ENCODE assay signal across 9 cellular contexts in genomic region chr19:42422576-42423461, GRCh38. TPM values are rescaled to one million over a fixed set of nuclear protein-coding genes. Genes with fewer than 3 reads are reported as not detected.
A peak's percentile ranks its signal among the peaks of the same experiment; 100 is the strongest.
DNase-seq lines count a peak whose midpoint lies in the region; ATAC-seq and TF ChIP-seq lines count a peak whose summit lies in the region.
"Had no signal": no experiment of that assay in that cellular context is flagged by ENCODE, and none has a peak within 500 bp of the region (broad histone marks: within the 10 kb centered on the region; RNA-seq: fewer than 3 reads in every experiment).

No MANE protein-coding gene starts in this region.

- ATAC-seq in GM21576 (IDR thresholded peaks at IDR 0.05; ENCODE audit: unreplicated experiment) = peak; percentile 29

- no peak for TF ChIP-seq CTCF in KMS-11 (conservative IDR thresholded peaks at IDR 0.05; ENCODE audit: low read depth, low read length)
- TF ChIP-seq CTCF in WERI-Rb-1 (IDR thresholded peaks at IDR 0.05; ENCODE audit: low read depth, low read length) = no peak

- H3K4me2 ChIP-seq in KMS-11 = peak overlapping the region; percentile 76

- no peaks in the 10 kb centered on the region for H3K79me2 ChIP-seq in KMS-11 (ENCODE audit: insufficient read depth, low read depth)

- H2AFZ ChIP-seq in KMS-11 (ENCODE audit: low read depth) = peak overlapping the region; percentile 88

- H3K27me3 ChIP-seq in KMS-11 (ENCODE audit: insufficient read depth, low read depth) = no peaks in the 10 kb centered on the region
- no peaks in the 10 kb centered on the region for H3K27me3 ChIP-seq in WERI-Rb-1 (ENCODE audit: insufficient read depth, low read depth, severe bottlenecking)

- DNase-seq in DMS79 treated with DMSO at 0.1 percent for 48 hours (lab: John Stamatoyannopoulos, UW) = peak; percentile 70
- peak; percentile 59 for DNase-seq in activated CD4-positive, alpha-beta T cell treated with anti-CD3 and anti-CD28 coated beads for 48 hours
- peak; percentile 44 for DNase-seq in effector CD4-positive, alpha-beta T cell
- DNase-seq in stimulated activated CD8-positive, alpha-beta memory T cell treated with anti-CD3 and anti-CD28 coated beads, Interleukin-7, amount 100 ng/mL, for 4 hours (ENCODE audit: low read depth in 2 of 2) = peak; percentile 15 to 30
- no peak for DNase-seq in WERI-Rb-1

- no peaks in the 10 kb centered on the region for H3K36me3 ChIP-seq in KMS-11 (ENCODE audit: insufficient read depth)
- H3K36me3 ChIP-seq in mesodermal cell (ENCODE audit: control insufficient read depth, insufficient read depth, low read length) = no peaks in the 10 kb centered on the region
- no peaks in the 10 kb centered on the region for H3K36me3 ChIP-seq in WERI-Rb-1

- 11 to 12% methylated on average over 35 to 40 of the region's 43 CpGs for WGBS in mesodermal cell (ENCODE audit: insufficient coverage in 2 of 2), 2 experiments

- H3K4me3 ChIP-seq in KMS-11 (IDR thresholded peaks at IDR 0.05; ENCODE audit: insufficient read depth, low read depth, low read length) (peak overlapping the region; percentile 69), mesodermal cell (ENCODE audit: extremely low read depth, insufficient read depth, low read length, poor library complexity, severe bottlenecking) (peak overlapping the region; percentile 51), WERI-Rb-1 (ENCODE audit: low read depth, low read length) (no peak overlapping the region)
- H3K4me3 ChIP-seq: SK-N-MC had no signal

- H3K9me3 ChIP-seq in mesodermal cell (ENCODE audit: control insufficient read depth, low read length) (no peaks in the 10 kb centered on the region), WERI-Rb-1 (ENCODE audit: severe bottlenecking) (peaks cover 2% of the 10 kb centered on the region)

- peak overlapping the region; percentile 42; the same call in 1 of the 2 replicates for H3K9ac ChIP-seq in KMS-11

- H4K20me1 ChIP-seq in KMS-11 (ENCODE audit: insufficient read depth) = no peaks in the 10 kb centered on the region

- no peak overlapping the region for H3K27ac ChIP-seq in KMS-11
- no peak overlapping the region for H3K27ac ChIP-seq in mesodermal cell (ENCODE audit: low read depth, low read length, severe bottlenecking)
- H3K27ac ChIP-seq in WERI-Rb-1 = no peak overlapping the region
- H3K27ac ChIP-seq: SK-N-MC had no signal

- peaks cover 8% of the 10 kb centered on the region for H3K4me1 ChIP-seq in KMS-11 (ENCODE audit: low read depth, poor library complexity, severe bottlenecking)
- H3K4me1 ChIP-seq in mesodermal cell (ENCODE audit: control insufficient read depth, insufficient read depth, low read length, poor library complexity, severe bottlenecking) = peaks cover 2% of the 10 kb centered on the region

RNA-seq across cellular contexts. Expression of gene LIPE, which starts 4.4 kb away (rescaled TPM):
- 5.0 TPM for polyA plus RNA-seq in mesodermal cell (2013, experiment 1 of 2)
- polyA plus RNA-seq in mesodermal cell (2013, experiment 2 of 2) = 3.7 TPM

RNA-seq across cellular contexts. Expression of gene CXCL17, which starts 19.9 kb away (rescaled TPM):
- polyA plus RNA-seq in mesodermal cell (2013, experiment 1 of 2) = not detected
- not detected for polyA plus RNA-seq in mesodermal cell (2013, experiment 2 of 2)

RNA-seq across cellular contexts. Expression of gene CNFN, which starts 32.7 kb away (rescaled TPM):
- 7.4 TPM for polyA plus RNA-seq in mesodermal cell (2013, experiment 1 of 2)
- polyA plus RNA-seq in mesodermal cell (2013, experiment 2 of 2) = 7.9 TPM
